In genomic region chr4:75736862-75737261, GRCh38 we compare ENCODE assay signal across 29 cellular contexts. TPM values are rescaled to one million over a fixed set of nuclear protein-coding genes. Genes with fewer than 3 reads are reported as not detected.
A peak's percentile ranks its signal among the peaks of the same experiment; 100 is the strongest.
DNase-seq lines count a peak whose midpoint lies in the region; ATAC-seq, FAIRE-seq and TF ChIP-seq lines count a peak whose summit lies in the region.
"Had no signal": no experiment of that assay in that cellular context is flagged by ENCODE, and none has a peak within 500 bp of the region (broad histone marks: within the 10 kb centered on the region; RNA-seq: fewer than 3 reads in every experiment).

No MANE protein-coding gene starts in this region.

- no peak overlapping the region for H3K9ac ChIP-seq in H9 (ENCODE audit: extremely low read depth, insufficient read length, low read length)
- H3K9ac ChIP-seq: KMS-11, parathyroid adenoma had no signal

- H3K27ac ChIP-seq in H9 (ENCODE audit: insufficient read length, low read depth, low read length) (no peak overlapping the region), caudate nucleus (ENCODE audit: low read depth, low read length) (peak overlapping the region; percentile 32), psoas muscle (peak overlapping the region; percentile 62)
- H3K27ac ChIP-seq: ascending aorta, KMS-11, parathyroid adenoma, skin epidermis, uterus had no signal

- no peak overlapping the region for H3K4me2 ChIP-seq in H9 (ENCODE audit: insufficient read depth, insufficient read length, low read length)
- H3K4me2 ChIP-seq: KMS-11 had no signal

- H3K4ac ChIP-seq in H9 (ENCODE audit: low read depth, low read length) = no peak overlapping the region

- H3K79me1 ChIP-seq in H9 (ENCODE audit: insufficient read depth, low read depth, low read length, poor library complexity, severe bottlenecking) = peaks cover 5% of the 10 kb centered on the region

- no peak overlapping the region for H2BK12ac ChIP-seq in H9 (ENCODE audit: insufficient read length, low read depth, low read length)

- no peak overlapping the region for H2BK15ac ChIP-seq in H9 (ENCODE audit: low read depth, low read length)

- H3K36me3 Mint-ChIP-seq in H9 (ENCODE audit: insufficient read depth in 1 of 3, low read depth in 3 of 3) = peaks cover 10 to 23% (median 20%) of the 10 kb centered on the region in 3 experiments
- H3K36me3 Mint-ChIP-seq: natural killer cell had no signal

- H3K4me3 ChIP-seq in psoas muscle = no peak overlapping the region
- H3K4me3 ChIP-seq: ascending aorta, skin epidermis, uterus had no signal

- peaks cover 25% of the 10 kb centered on the region; the same call in 1 of the 2 replicates for H3K79me2 ChIP-seq in H9 (ENCODE audit: insufficient read depth, low read length)

- no peaks in the 10 kb centered on the region for H3K4me1 Mint-ChIP-seq in H9

- no peak overlapping the region for H3K18ac ChIP-seq in H9 (ENCODE audit: insufficient read length, low read depth, low read length)

- H3K9me3 Mint-ChIP-seq in H9 = no peaks in the 10 kb centered on the region
- H3K9me3 Mint-ChIP-seq: activated naive CD4-positive, alpha-beta T cell treated with anti-CD3 and anti-CD28 coated beads for 36 hours; activated T-cell treated with anti-CD3 and anti-CD28 coated beads, Interleukin-2, amount 50 U/mL, for 4 hours; CD4-positive, alpha-beta T cell; natural killer cell had no signal

- H4K8ac ChIP-seq in H9 (replicated peaks; ENCODE audit: insufficient read length, low read depth, low read length) = no peak overlapping the region

- H3K56ac ChIP-seq in H9 (ENCODE audit: insufficient read length, low read depth, low read length) = no peak overlapping the region

- WGBS in H9 (ENCODE audit: extremely low coverage, insufficient read length, low lambda C conversion rate) = no CpG with 5 or more reads among the region's 2 CpGs
- 10 to 19% (median 16%) methylated on average over 2 of the region's 2 CpGs for WGBS in psoas muscle, 3 donors

- H3K4me3 Mint-ChIP-seq in H9 = no peak overlapping the region
- H3K4me3 Mint-ChIP-seq: activated CD4-positive, alpha-beta T cell treated with anti-CD3 and anti-CD28 coated beads for 36 hours; activated naive CD4-positive, alpha-beta T cell treated with anti-CD3 and anti-CD28 coated beads for 36 hours; activated T-cell treated with anti-CD3 and anti-CD28 coated beads, Interleukin-2, amount 50 U/mL, for 4 hours; CD4-positive, alpha-beta T cell; natural killer cell; stimulated activated memory B cell treated with anti-CD40 and anti-IgM and Interleukin-4, amounts not matched to agents 10 μg/mL and 1 μg/mL and 100 μg/mL, for 72 hours had no signal

- no peak overlapping the region for H2BK120ac ChIP-seq in H9 (ENCODE audit: low read depth, low read length, poor library complexity, severe bottlenecking)

- peaks cover 0 to 11% of the 10 kb centered on the region in 2 donors for H3K36me3 ChIP-seq in psoas muscle (ENCODE audit: insufficient read depth in 1 of 2, low read depth in 1 of 2)
- H3K36me3 ChIP-seq: ascending aorta, uterus had no signal

- intact Hi-C loops in left cardiac atrium (cut with DNase I) (no loop called here), psoas muscle (cut with DNase I) (no loop called here)

- no peak for TF ChIP-seq POLR2A in GM12891 (IDR thresholded peaks at IDR 0.05; ENCODE audit: low read depth, low read length)

- no peaks in the 10 kb centered on the region for H3K27me3 Mint-ChIP-seq in H9 (ENCODE audit: low read depth)
- H3K27me3 Mint-ChIP-seq: activated CD4-positive, alpha-beta T cell treated with anti-CD3 and anti-CD28 coated beads for 36 hours; CD4-positive, alpha-beta T cell; stimulated activated memory B cell treated with anti-CD40 and anti-IgM and Interleukin-4, amounts not matched to agents 10 μg/mL and 1 μg/mL and 100 μg/mL, for 72 hours had no signal

- no peak for FAIRE-seq in GM12891 (lab: Jason Lieb, UNC)

- no peak overlapping the region for H2AFZ ChIP-seq in H9 (ENCODE audit: low read length)
- H2AFZ ChIP-seq: parathyroid adenoma had no signal

- H3K23ac ChIP-seq in H9 (ENCODE audit: insufficient read length, low read depth, low read length) = no peak overlapping the region

- no peak overlapping the region for H2BK20ac ChIP-seq in H9 (ENCODE audit: low read depth, low read length, poor library complexity, severe bottlenecking)

- H2AK5ac ChIP-seq in H9 (ENCODE audit: insufficient read length, low read length) = no peak overlapping the region

- no peak overlapping the region for H3T11ph ChIP-seq in H9 (ENCODE audit: low read length)

- ATAC-seq in left cardiac atrium (peak; percentile 41 to 82), psoas muscle (peak; percentile 77 to 85 (median 80))
- ATAC-seq: activated CD4-positive, alpha-beta T cell treated with anti-CD3 and anti-CD28 coated beads for 36 hours; activated T-cell treated with anti-CD3 and anti-CD28 coated beads, Interleukin-2, amount 50 U/mL, for 4 hours; natural killer cell; stimulated activated memory B cell treated with anti-CD40 and anti-IgM and Interleukin-4, amounts not matched to agents 10 μg/mL and 1 μg/mL and 100 μg/mL, for 72 hours had no signal

- H3K27ac Mint-ChIP-seq in H9 = peak overlapping the region in 2 of 3 experiments; percentile 31 to 53; a peak in 1 of 7 replicates
- H3K27ac Mint-ChIP-seq: activated CD4-positive, alpha-beta T cell treated with anti-CD3 and anti-CD28 coated beads for 36 hours; activated naive CD4-positive, alpha-beta T cell treated with anti-CD3 and anti-CD28 coated beads for 36 hours; CD4-positive, alpha-beta T cell; stimulated activated memory B cell treated with anti-CD40 and anti-IgM and Interleukin-4, amounts not matched to agents 10 μg/mL and 1 μg/mL and 100 μg/mL, for 72 hours had no signal

- H3K9me3 ChIP-seq in H9 (ENCODE audit: control insufficient read depth, low read depth, low read length) (no peaks in the 10 kb centered on the region), psoas muscle (no peaks in the 10 kb centered on the region)
- H3K9me3 ChIP-seq: ascending aorta, uterus had no signal

- DNase-seq in H9 = no peak
- no peak for DNase-seq in caudate nucleus (lab: John Stamatoyannopoulos, UW)
- DNase-seq in left cardiac atrium = no peak
- DNase-seq in psoas muscle = no peak
- no peak for DNase-seq in SHP77 (lab: John Stamatoyannopoulos, UW)
- DNase-seq in HT-29 (ENCODE audit: low spot score) = no peak
- no peak for DNase-seq in NCI-H526 (lab: John Stamatoyannopoulos, UW)
- no peak for DNase-seq in GM12891 (ENCODE audit: insufficient read length, low spot score)
- DNase-seq: activated CD4-positive, alpha-beta T cell treated with anti-CD3 and anti-CD28 coated beads for 36 hours; activated naive CD4-positive, alpha-beta T cell treated with anti-CD3 and anti-CD28 coated beads for 36 hours; activated T-cell treated with anti-CD3 and anti-CD28 coated beads, Interleukin-2, amount 50 U/mL, for 4 hours; CD4-positive, alpha-beta T cell; erythroblast; H7; kidney glomerular epithelial cell; natural killer cell; NCI-H1048; NCI-H2029; NCI-H2227 treated with DMSO at 0.1 percent for 48 hours; NCI-H82; OCI-M1; SHP77 treated with DMSO at 0.1 percent for 48 hours; stimulated activated CD4-positive, alpha-beta T cell treated with anti-CD3 and anti-CD28 coated beads, Interleukin-1b, Interleukin-23, amount 100 ng/mL, for 48 hours; uterus had no signal

- H3K14ac ChIP-seq in H9 (ENCODE audit: insufficient read depth, low read length) = no peak overlapping the region

- TF ChIP-seq CTCF in H9 (conservative IDR thresholded peaks at IDR 0.05) = no peak
- no peak for TF ChIP-seq CTCF in psoas muscle (IDR thresholded peaks at IDR 0.05)

- H3K4me1 ChIP-seq in H9 (ENCODE audit: insufficient read depth, low read length) = no peaks in the 10 kb centered on the region
- peaks cover 31% of the 10 kb centered on the region for H3K4me1 ChIP-seq in psoas muscle
- H3K4me1 ChIP-seq: parathyroid adenoma, uterus had no signal

- no peaks in the 10 kb centered on the region for H3K23me2 ChIP-seq in H9 (ENCODE audit: insufficient read length, low read depth, low read length, poor library complexity, severe bottlenecking)

- no peak overlapping the region for H4K91ac ChIP-seq in H9 (ENCODE audit: insufficient read length, low read depth, low read length)

- no peak overlapping the region for H2BK5ac ChIP-seq in H9 (ENCODE audit: insufficient read length, low read length)

- H3K27me3 ChIP-seq in H9 (ENCODE audit: insufficient read depth, low read length) (no peaks in the 10 kb centered on the region), psoas muscle (ENCODE audit: insufficient read depth in 3 of 3, low read length in 2 of 3) (no peaks in the 10 kb centered on the region)
- H3K27me3 ChIP-seq: ascending aorta, uterus had no signal

- no peaks in the 10 kb centered on the region for H4K20me1 ChIP-seq in H9 (ENCODE audit: control insufficient read depth, insufficient read depth, insufficient read length)

- no peak overlapping the region for H4K5ac ChIP-seq in H9 (ENCODE audit: insufficient read length, low read depth, low read length)

TF ChIP-seq in GM12891, 5 proteins besides CTCF, POLR2A, EP300 and RAD21:
- TF ChIP-seq POLR2AphosphoS5 (IDR thresholded peaks at IDR 0.05; ENCODE audit: low read depth, low read length) (no peak), POU2F2 (IDR thresholded peaks at IDR 0.05; ENCODE audit: low read depth, low read length) (no peak), TAF1 (IDR thresholded peaks at IDR 0.05; ENCODE audit: low read depth, low read length) (no peak), PAX5 (IDR thresholded peaks at IDR 0.05; ENCODE audit: insufficient read depth, low read length, severe bottlenecking) (no peak), SPI1 (IDR thresholded peaks at IDR 0.05; ENCODE audit: low read depth, low read length) (no peak)

RNA-seq across cellular contexts. Expression of gene USO1, which starts 12.5 kb away (rescaled TPM):
- 109 and 110 TPM in 2 replicates for total RNA-seq in H9 (2021)
- total RNA-seq in left cardiac atrium = 10 to 100 TPM; 77.9 to 84.5 TPM
- total RNA-seq in psoas muscle = 100 to 1,000 TPM; 175 to 210 (median 180) TPM
- 100 to 1,000 TPM in 2 of 3 donors, 10 to 100 TPM in 1; 49.5 to 224 (median 136) TPM for polyA plus RNA-seq in psoas muscle
- 23.4 and 24.5 TPM in 2 replicates for total RNA-seq in HT-29 (2014; rRNA removed; shearing (Covaris generic))
- polyA plus RNA-seq in GM12891 (2012; ENCODE audit: low read depth, missing spikeins) = 36.6 TPM
